In genomic region chr20:23988561-23988960, GRCh38 we compare ENCODE assay signal across 18 cellular contexts. TPM values are rescaled to one million over a fixed set of nuclear protein-coding genes. Genes with fewer than 3 reads are reported as not detected.
A peak's percentile ranks its signal among the peaks of the same experiment; 100 is the strongest.
DNase-seq lines count a peak whose midpoint lies in the region; ATAC-seq and TF ChIP-seq lines count a peak whose summit lies in the region.
"Had no signal": no experiment of that assay in that cellular context is flagged by ENCODE, and none has a peak within 500 bp of the region (broad histone marks: within the 10 kb centered on the region; RNA-seq: fewer than 3 reads in every experiment).

TSS of gene GGTLC1 (minus strand) at chr20:23988779. CDS start at chr20:23986611, 2,168 bp downstream.

- no peak within 1 kb of the TSS for H3K23ac ChIP-seq in neuronal stem cell (ENCODE audit: low read depth, low read length, poor library complexity)

- H3K14ac ChIP-seq in neuronal stem cell (ENCODE audit: low read length) = peak within 1 kb of the TSS; percentile 38

- intact Hi-C loops in thyroid gland (cut with DNase I) = no loop called here

- no peak within 1 kb of the TSS for H4K91ac ChIP-seq in neuronal stem cell (ENCODE audit: low read depth, low read length, poor library complexity)

- H3K9ac ChIP-seq in neuronal stem cell (ENCODE audit: low read depth, low read length, poor library complexity) = no peak within 1 kb of the TSS
- H3K9ac ChIP-seq: BLaER1 had no signal

- no peak for TF ChIP-seq CTCF in thyroid gland (IDR thresholded peaks at IDR 0.05)

- no peak within 1 kb of the TSS for H2BK15ac ChIP-seq in neuronal stem cell (ENCODE audit: low read length)

- no CpG with 5 or more reads among the region's 26 CpGs for WGBS in neuronal stem cell (ENCODE audit: extremely low coverage in 2 of 2, insufficient read length in 2 of 2, insufficient replicate concordance in 1 of 2), 2 donors
- 52 to 65% methylated on average over 9 to 17 of the region's 26 CpGs for WGBS in thyroid gland, 2 donors

- H3K27me3 ChIP-seq in neuronal stem cell (ENCODE audit: control insufficient read depth in 3 of 3, insufficient read depth in 3 of 3, low read depth in 1 of 3, low read length in 3 of 3) = no peaks in the 10 kb centered on the region
- no peaks in the 10 kb centered on the region for H3K27me3 ChIP-seq in thyroid gland
- H3K27me3 ChIP-seq: BLaER1 had no signal

- no peak within 1 kb of the TSS for H3K4me3 ChIP-seq in neuronal stem cell (ENCODE audit: low read length in 2 of 2)
- no peak within 1 kb of the TSS for H3K4me3 ChIP-seq in thyroid gland (replicated peaks in 1 of 3)
- H3K4me3 ChIP-seq: A549, BLaER1 had no signal

- H3K18ac ChIP-seq in neuronal stem cell (ENCODE audit: low read length) = no peak within 1 kb of the TSS

- H3K4me1 ChIP-seq in neuronal stem cell (ENCODE audit: control insufficient read depth in 2 of 2, insufficient read depth in 1 of 2, low read depth in 1 of 2, low read length in 2 of 2) (no peaks in the 10 kb centered on the region), thyroid gland (peaks cover 6 to 27% of the 10 kb centered on the region in 2 donors)
- H3K4me1 ChIP-seq: BLaER1 had no signal

- H2BK12ac ChIP-seq in neuronal stem cell (ENCODE audit: low read length) = no peak within 1 kb of the TSS

- H3K4me2 ChIP-seq in neuronal stem cell (ENCODE audit: insufficient read depth, low read length, poor library complexity, severe bottlenecking) = no peak within 1 kb of the TSS
- H3K4me2 ChIP-seq: A549, BLaER1 had no signal

- H3K36me3 ChIP-seq in neuronal stem cell (replicated peaks in 1 of 2; ENCODE audit: control insufficient read depth in 2 of 2, insufficient read depth in 2 of 2, low read length in 2 of 2) (no peaks in the 10 kb centered on the region), thyroid gland (no peaks in the 10 kb centered on the region)
- H3K36me3 ChIP-seq: BLaER1 had no signal

- H2BK5ac ChIP-seq in neuronal stem cell (ENCODE audit: low read length) = no peak within 1 kb of the TSS

- H3K9me3 ChIP-seq in neuronal stem cell (replicated peaks in 1 of 2; ENCODE audit: control insufficient read depth in 2 of 2, insufficient read depth in 1 of 2, low read depth in 1 of 2, low read length in 2 of 2) = no peaks in the 10 kb centered on the region
- no peaks in the 10 kb centered on the region for H3K9me3 ChIP-seq in thyroid gland
- H3K9me3 ChIP-seq: A549 had no signal

- no peak within 1 kb of the TSS for H2BK120ac ChIP-seq in neuronal stem cell (ENCODE audit: low read depth, low read length)

- no peak for ATAC-seq in GM21423 (IDR thresholded peaks at IDR 0.05; ENCODE audit: unreplicated experiment)
- ATAC-seq: A549; CD8-positive, alpha-beta T cell had no signal

- H2AK5ac ChIP-seq in neuronal stem cell (ENCODE audit: low read depth, low read length) = no peak within 1 kb of the TSS

- H3K27ac ChIP-seq in neuronal stem cell (replicated peaks; ENCODE audit: low read length) = no peak within 1 kb of the TSS
- peak within 1 kb of the TSS; percentile 76 to 85 (median 77) for H3K27ac ChIP-seq in thyroid gland
- H3K27ac ChIP-seq: 22Rv1, A549, BLaER1 had no signal

- no peak for TF ChIP-seq POLR2A in thyroid gland (IDR thresholded peaks at IDR 0.05)

- no peak within 1 kb of the TSS for H3K4ac ChIP-seq in neuronal stem cell (ENCODE audit: low read length)

- no peak within 1 kb of the TSS for H2AFZ ChIP-seq in neuronal stem cell (ENCODE audit: low read length)

- peak; percentile 37 for DNase-seq in activated CD8-positive, alpha-beta memory T cell treated with anti-CD3 and anti-CD28 coated beads, Interleukin-2, amount 50 U/mL, for 48 hours
- DNase-seq in activated CD8-positive, alpha-beta memory T cell treated with anti-CD3 and anti-CD28 coated beads, Interleukin-2, amount 50 U/mL, for 4 hours = no peak
- DNase-seq in islet precursor cell = peak; percentile 33
- no peak for DNase-seq in neuronal stem cell (ENCODE audit: low spot score)
- peak; percentile 95 to 96 for DNase-seq in thyroid gland
- DNase-seq in stimulated activated naive CD4-positive, alpha-beta T cell (lab: John Stamatoyannopoulos, UW) = no peak
- no peak for DNase-seq in AG08396 (ENCODE audit: low spot score)
- DNase-seq: Calu3; CD8-positive, alpha-beta T cell; DMS79 treated with DMSO at 0.1 percent for 48 hours; GF-D8 had no signal

- H4K8ac ChIP-seq in neuronal stem cell (ENCODE audit: low read depth, low read length) = no peak within 1 kb of the TSS

- no peaks in the 10 kb centered on the region for H3K79me1 ChIP-seq in neuronal stem cell (ENCODE audit: low read depth, low read length)

RNA-seq across cellular contexts. Expression of gene GGTLC1, which starts in this region (rescaled TPM):
- not detected for polyA plus RNA-seq in neuronal stem cell (2013, experiment 1 of 2)
- not detected for polyA plus RNA-seq in neuronal stem cell (2013, experiment 2 of 2)
- 1 to 10 TPM in 3 of 4 donors, not detected in 1; 2.0 to 5.9 (median 4.8) TPM for total RNA-seq in thyroid gland
- total RNA-seq: Calu3; CD8-positive, alpha-beta T cell; H1; H9 had no signal
- polyA plus RNA-seq: A549, CD14-positive monocyte, H1 had no signal

Comparison
In these comparisons a context has a peak if more than half of its experiments do, and no peak if none do; other contexts are left out.
1. DNase-seq: peak in activated CD8-positive, alpha-beta memory T cell treated with anti-CD3 and anti-CD28 coated beads, Interleukin-2, amount 50 U/mL, for 48 hours (single experiment), islet precursor cell (single experiment) and thyroid gland (2 of 2); none in activated CD8-positive, alpha-beta memory T cell treated with anti-CD3 and anti-CD28 coated beads, Interleukin-2, amount 50 U/mL, for 4 hours (single experiment), neuronal stem cell (single experiment), stimulated activated naive CD4-positive, alpha-beta T cell (0 of 6) and AG08396 (single experiment).